In the genomic region with DNA sequence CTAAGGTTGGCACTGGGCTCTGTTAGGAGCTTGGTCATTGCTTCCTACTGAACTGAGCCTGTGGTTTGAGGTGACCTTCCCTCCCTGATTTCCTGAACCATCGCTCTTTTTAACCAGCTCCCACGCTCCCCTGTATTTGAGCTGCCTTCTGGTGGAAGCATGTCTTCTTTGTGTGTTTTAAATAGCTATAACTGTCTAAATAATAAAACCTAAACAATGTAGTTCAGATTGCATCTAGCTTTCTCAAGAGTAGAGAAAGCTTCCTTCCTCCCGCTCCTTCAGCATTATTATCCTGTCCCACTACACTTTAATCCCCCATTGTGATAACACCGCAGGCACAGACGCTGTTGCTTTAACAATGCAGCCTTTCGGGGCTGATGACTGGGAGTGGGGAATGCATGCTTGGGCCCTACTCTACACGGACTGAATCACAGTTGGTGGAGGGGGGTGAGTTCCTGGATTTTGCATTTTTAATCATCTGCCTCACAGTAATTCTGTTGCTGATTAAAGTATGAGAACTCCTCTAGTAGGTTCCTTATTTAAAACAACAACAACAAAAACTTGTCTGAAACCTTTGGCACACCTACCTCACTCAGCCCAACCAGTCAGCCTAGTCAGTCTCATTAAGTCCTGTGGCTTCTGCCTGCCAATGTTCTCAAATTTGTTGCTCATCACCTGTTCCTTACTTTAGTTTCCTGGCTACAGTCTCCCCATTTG, we compare ENCODE assay signal across 8 cellular contexts. TPM values are rescaled to one million over a fixed set of nuclear protein-coding genes. Genes with fewer than 3 reads are reported as not detected.
DNase-seq lines count a peak whose midpoint lies in the region; ATAC-seq and TF ChIP-seq lines count a peak whose summit lies in the region.

No MANE protein-coding gene starts in this region.

- H3K4me3 ChIP-seq in endodermal cell (ENCODE audit: low read length): peak overlapping the region; percentile 72
- no peak overlapping the region for H3K4me3 ChIP-seq in OCI-LY7 (ENCODE audit: low read depth, low read length, poor library complexity, severe bottlenecking)

- no peak for TF ChIP-seq CTCF in endodermal cell (conservative IDR thresholded peaks at IDR 0.05)
- TF ChIP-seq CTCF in nephron (IDR thresholded peaks at IDR 0.05; ENCODE audit: unreplicated experiment in 3 of 3): no peak
- no peak for TF ChIP-seq CTCF in OCI-LY7 (conservative IDR thresholded peaks at IDR 0.05; ENCODE audit: low read length)

- H3K27ac ChIP-seq in endodermal cell (ENCODE audit: low read depth, low read length) (peak overlapping the region; percentile 80), OCI-LY7 (ENCODE audit: low read depth, low read length, poor library complexity, severe bottlenecking) (no peak overlapping the region)

- H3K9ac ChIP-seq in endodermal cell (ENCODE audit: extremely low read depth, low read length, poor library complexity, severe bottlenecking): peak overlapping the region; percentile 20

- ATAC-seq in GM19395 (IDR thresholded peaks at IDR 0.05; ENCODE audit: unreplicated experiment): no peak
- ATAC-seq in HG03039 (IDR thresholded peaks at IDR 0.05; ENCODE audit: unreplicated experiment): no peak

- H2AFZ ChIP-seq in OCI-LY7 (ENCODE audit: low read length): no peak overlapping the region

- H3K27ac Mint-ChIP-seq in endodermal cell (peak overlapping the region; percentile 89), nephron (peak overlapping the region; percentile 86 to 96 (median 92))

- POLR2A ChIA-PET in OCI-LY7 (lab: Charles Lee): no interaction called here

- peak overlapping the region; percentile 36 for H3K4me3 Mint-ChIP-seq in endodermal cell
- H3K4me3 Mint-ChIP-seq in nephron: peak overlapping the region; percentile 39 to 65 (median 63)

- H3K9me3 ChIP-seq in endodermal cell (ENCODE audit: control insufficient read depth, low read length) (no peaks in the 10 kb centered on the region), OCI-LY7 (ENCODE audit: low read length) (no peaks in the 10 kb centered on the region)

- DNase-seq in D341Med (ENCODE audit: low spot score) (peak; percentile 50), NCI-H82 treated with DMSO at 0.1 percent for 48 hours (lab: John Stamatoyannopoulos, UW; ENCODE audit: unreplicated experiment) (peak; percentile 21), endodermal cell (peak; percentile 72), RPMI8226 (no peak), OCI-LY7 (ENCODE audit: low spot score) (no peak)

- H3K27me3 Mint-ChIP-seq in endodermal cell (ENCODE audit: insufficient read depth): no peaks in the 10 kb centered on the region
- H3K27me3 Mint-ChIP-seq in nephron (ENCODE audit: low read depth): no peaks in the 10 kb centered on the region

- no peaks in the 10 kb centered on the region for H3K27me3 ChIP-seq in endodermal cell (ENCODE audit: control insufficient read depth, insufficient read depth, low read length, poor library complexity, severe bottlenecking)

- no peak overlapping the region for H3K4me2 ChIP-seq in OCI-LY7 (ENCODE audit: low read length)

- H3K9me3 Mint-ChIP-seq in endodermal cell (no peaks in the 10 kb centered on the region), nephron (no peaks in the 10 kb centered on the region)

- WGBS in endodermal cell (ENCODE audit: insufficient coverage in 1 of 2, insufficient read length in 1 of 2), 2 experiments: 7% methylated on average over 5 of the region's 7 CpGs; no CpG with 5 or more reads in 1 of the 2 experiments

- BruUV-seq in OCI-LY7 (replicated peaks; lab: Mats Ljungman, UMichigan): no TSS peak

- no peaks in the 10 kb centered on the region for H3K9me2 ChIP-seq in OCI-LY7 (ENCODE audit: insufficient read depth, low read length)

- intact Hi-C loops in OCI-LY7 (cut with micrococcal nuclease; ENCODE audit: unreplicated experiment): no loop called here

- CTCF ChIA-PET in OCI-LY7 (lab: Charles Lee; ENCODE audit: unreplicated experiment): no interaction called here

- H3K36me3 Mint-ChIP-seq in endodermal cell (ENCODE audit: low read depth) (peaks cover 7% of the 10 kb centered on the region), nephron (ENCODE audit: low read depth) (peaks cover 25% of the 10 kb centered on the region)

- H3K4me1 ChIP-seq in endodermal cell (ENCODE audit: control insufficient read depth, insufficient read depth, low read length) (peaks cover 8% of the 10 kb centered on the region), OCI-LY7 (ENCODE audit: insufficient read depth, low read length, poor library complexity, severe bottlenecking) (peaks cover 9% of the 10 kb centered on the region)

- peaks cover 71% of the 10 kb centered on the region for H3K79me2 ChIP-seq in OCI-LY7 (ENCODE audit: insufficient read depth, low read depth, low read length)

- peaks cover 68% of the 10 kb centered on the region for H3K4me1 Mint-ChIP-seq in endodermal cell
- H3K4me1 Mint-ChIP-seq in nephron: peaks cover 62% of the 10 kb centered on the region

- H3K36me3 ChIP-seq in endodermal cell (ENCODE audit: control insufficient read depth, insufficient read depth, low read length): peaks cover 6% of the 10 kb centered on the region
- peaks cover 8% of the 10 kb centered on the region; the same call in 1 of the 2 replicates for H3K36me3 ChIP-seq in OCI-LY7 (ENCODE audit: insufficient read depth, low read length)

- no peaks in the 10 kb centered on the region; the same call in 1 of the 2 replicates for H4K20me1 ChIP-seq in OCI-LY7 (ENCODE audit: insufficient read depth, low read length)

RNA-seq across cellular contexts. Expression of a gene that starts 6.6 kb away (rescaled TPM):
- 100 to 1,000 TPM; 163 to 312 TPM for total RNA-seq in endodermal cell
- polyA plus RNA-seq in endodermal cell (2013, experiment 1 of 2): 119 TPM
- polyA plus RNA-seq in endodermal cell (2013, experiment 2 of 2): 104 TPM
- total RNA-seq in OCI-LY7 (2014; rRNA removed; shearing (Covaris generic)): 59.6 and 64.9 TPM in 2 replicates
- 86.3 and 88.3 TPM in 2 replicates for total RNA-seq in OCI-LY7 (2022)

Comparison
In these comparisons a context has a peak if more than half of its experiments do, and no peak if none do; other contexts are left out.
1. DNase-seq: peak in D341Med (single experiment), NCI-H82 treated with DMSO at 0.1 percent for 48 hours (single experiment) and endodermal cell (single experiment); none in RPMI8226 (single experiment) and OCI-LY7 (single experiment).